ENCODE assay signal across 15 cellular contexts in genomic region chr1:40184193-40184592, GRCh38.
"Had no signal": no experiment of that assay in that cellular context is flagged by ENCODE, and none has a peak within 500 bp of the region (broad histone marks: within the 10 kb centered on the region; RNA-seq: fewer than 3 reads in every experiment).

No MANE protein-coding gene starts in this region.

- DNase-seq: activated T-cell treated with anti-CD3 and anti-CD28 coated beads for 4 hours; hippocampal formation; left ventricle myocardium superior; mucosa of descending colon; naive thymus-derived CD4-positive, alpha-beta T cell; right cardiac atrium; stimulated activated naive CD8-positive, alpha-beta T cell treated with anti-CD3 and anti-CD28 coated beads, Interleukin-15, amount 100 ng/mL, for 72 hours; SW 1271 had no signal

- ATAC-seq: left ventricle myocardium superior; mucosa of descending colon; naive thymus-derived CD4-positive, alpha-beta T cell; right cardiac atrium; stimulated activated naive CD8-positive, alpha-beta T cell treated with anti-CD3 and anti-CD28 coated beads, Interleukin-15, amount 100 ng/mL, for 72 hours had no signal

- H3K9me3 Mint-ChIP-seq: memory B cell; stimulated activated naive CD8-positive, alpha-beta T cell treated with anti-CD3 and anti-CD28 coated beads, Interleukin-15, amount 100 ng/mL, for 72 hours; T-helper 2 cell treated with Interferon-gamma antibody and Interleukin-4, amounts not matched to agents 5 μg/mL and 100 μg/mL, for 36 hours; type B pancreatic cell had no signal

- H3K27ac Mint-ChIP-seq: memory B cell; stimulated activated naive CD8-positive, alpha-beta T cell treated with anti-CD3 and anti-CD28 coated beads, Interleukin-15, amount 100 ng/mL, for 72 hours; T-helper 2 cell treated with Interferon-gamma antibody and Interleukin-4, amounts not matched to agents 5 μg/mL and 100 μg/mL, for 36 hours; type B pancreatic cell had no signal

- H3K27me3 ChIP-seq: ascending aorta, breast epithelium, esophagus muscularis mucosa had no signal

- H3K27me3 Mint-ChIP-seq: memory B cell; naive thymus-derived CD4-positive, alpha-beta T cell; stimulated activated naive CD8-positive, alpha-beta T cell treated with anti-CD3 and anti-CD28 coated beads, Interleukin-15, amount 100 ng/mL, for 72 hours; type B pancreatic cell had no signal

- H3K9me3 ChIP-seq: ascending aorta, breast epithelium, esophagus muscularis mucosa, mucosa of descending colon had no signal

- H3K36me3 ChIP-seq: breast epithelium had no signal

- H3K27ac ChIP-seq: ascending aorta, breast epithelium, esophagus muscularis mucosa, skin epidermis had no signal

- H3K4me3 Mint-ChIP-seq: memory B cell; stimulated activated naive CD8-positive, alpha-beta T cell treated with anti-CD3 and anti-CD28 coated beads, Interleukin-15, amount 100 ng/mL, for 72 hours; T-helper 2 cell treated with Interferon-gamma antibody and Interleukin-4, amounts not matched to agents 5 μg/mL and 100 μg/mL, for 36 hours; type B pancreatic cell had no signal

- H3K4me3 ChIP-seq: ascending aorta, breast epithelium, esophagus muscularis mucosa, mucosa of descending colon, skin epidermis had no signal
